10 cellular contexts compared by ENCODE assay signal in the genomic region with DNA sequence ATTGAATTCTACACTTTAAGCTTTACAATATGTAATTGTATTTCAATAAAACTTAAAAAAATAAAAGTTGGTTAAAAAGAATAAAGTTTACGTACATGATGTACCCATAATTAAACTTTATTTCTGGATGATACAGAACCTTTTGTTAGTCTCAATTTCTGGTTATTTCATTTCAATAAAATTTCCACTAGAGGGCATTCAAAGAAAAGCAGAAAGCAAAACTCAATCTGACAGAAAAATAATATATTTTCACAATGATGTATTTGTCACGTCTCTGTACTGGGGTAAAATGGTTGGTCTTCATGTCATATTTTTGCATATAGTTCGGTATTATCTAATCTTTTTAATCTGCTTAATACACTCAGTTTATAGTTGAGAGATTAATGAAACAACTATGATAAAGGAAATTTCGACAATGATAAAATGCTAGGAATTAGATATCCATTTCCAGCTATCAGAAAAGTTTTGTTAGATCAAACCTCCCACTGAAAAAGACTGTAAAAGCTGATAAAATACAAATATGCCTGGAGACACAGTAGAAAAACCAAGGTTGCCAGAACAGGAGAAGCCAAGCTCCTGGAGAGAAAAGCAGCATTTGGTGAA. TPM values are rescaled to one million over a fixed set of nuclear protein-coding genes. Genes with fewer than 3 reads are reported as not detected.
DNase-seq lines count a peak whose midpoint lies in the region; ATAC-seq and TF ChIP-seq lines count a peak whose summit lies in the region.
"Had no signal": no experiment of that assay in that cellular context is flagged by ENCODE, and none has a peak within 500 bp of the region (broad histone marks: within the 10 kb centered on the region; RNA-seq: fewer than 3 reads in every experiment).

No MANE protein-coding gene starts in this region.

- H3K27ac ChIP-seq in DOHH2 (ENCODE audit: low read depth, low read length) (no peak overlapping the region), KMS-11 (no peak overlapping the region), brain microvascular endothelial cell (no peak overlapping the region)

- in situ Hi-C loops in brain microvascular endothelial cell (cut with HindIII; ENCODE audit: low pct_ligation_motif_present, low sequenced_read_pairs) = no loop called here

- DNase-seq in brain microvascular endothelial cell (no peak), nephron progenitor cell (no peak), NCI-H187 (lab: John Stamatoyannopoulos, UW) (no peak), occipital lobe (lab: John Stamatoyannopoulos, UW) (no peak)
- DNase-seq: head of caudate nucleus, NCI-H446 treated with DMSO at 0.1 percent for 48 hours had no signal

- H3K4me3 Mint-ChIP-seq in nephron progenitor cell = no peak overlapping the region

- H3K36me3 Mint-ChIP-seq in nephron progenitor cell (ENCODE audit: low read depth) = no peaks in the 10 kb centered on the region

- H3K9me3 ChIP-seq in DOHH2 (ENCODE audit: control insufficient read depth, insufficient read depth, low read length) = no peaks in the 10 kb centered on the region

- H3K27ac Mint-ChIP-seq in nephron progenitor cell = no peak overlapping the region

- H3K4me1 Mint-ChIP-seq in nephron progenitor cell = no peaks in the 10 kb centered on the region

- H2AFZ ChIP-seq in KMS-11 (ENCODE audit: low read depth) = no peak overlapping the region; the same call in 1 of the 2 replicates

- no peak overlapping the region for H3K4me3 ChIP-seq in DOHH2 (ENCODE audit: low read length)
- no peak overlapping the region for H3K4me3 ChIP-seq in KMS-11 (IDR thresholded peaks at IDR 0.05; ENCODE audit: insufficient read depth, low read depth, low read length)
- H3K4me3 ChIP-seq in brain microvascular endothelial cell (ENCODE audit: low read depth, low read length) = no peak overlapping the region

- H3F3A ChIP-seq in DOHH2 (ENCODE audit: control insufficient read depth, insufficient read depth) = no peaks in the 10 kb centered on the region

- H3K9me2 ChIP-seq in DOHH2 (replicated peaks; ENCODE audit: control insufficient read depth, low read length) = no peaks in the 10 kb centered on the region

- H3K9ac ChIP-seq in KMS-11 = no peak overlapping the region

- no peaks in the 10 kb centered on the region for H3K36me3 ChIP-seq in DOHH2 (ENCODE audit: control insufficient read depth, low read length)
- H3K36me3 ChIP-seq in KMS-11 (ENCODE audit: insufficient read depth) = no peaks in the 10 kb centered on the region
- H3K36me3 ChIP-seq in brain microvascular endothelial cell (replicated peaks) = no peaks in the 10 kb centered on the region

- H3K4me1 ChIP-seq in DOHH2 (ENCODE audit: control insufficient read depth, low read length) = no peaks in the 10 kb centered on the region
- H3K4me1 ChIP-seq in KMS-11 (ENCODE audit: low read depth, poor library complexity, severe bottlenecking) = no peaks in the 10 kb centered on the region

- TF ChIP-seq CTCF in DOHH2 (IDR thresholded peaks at IDR 0.05; ENCODE audit: low read depth, low read length, poor library complexity, severe bottlenecking) (peak; percentile 47), KMS-11 (conservative IDR thresholded peaks at IDR 0.05; ENCODE audit: low read depth, low read length) (peak; percentile 73), brain microvascular endothelial cell (IDR thresholded peaks at IDR 0.05; ENCODE audit: low read depth, low read length, missing control alignments) (peak; percentile 26), nephron progenitor cell (IDR thresholded peaks at IDR 0.05) (peak; percentile 37)

- H3K79me2 ChIP-seq in DOHH2 (ENCODE audit: control insufficient read depth, low read length) (no peaks in the 10 kb centered on the region), KMS-11 (ENCODE audit: insufficient read depth, low read depth) (no peaks in the 10 kb centered on the region)

- no peaks in the 10 kb centered on the region for H3K27me3 ChIP-seq in DOHH2 (ENCODE audit: control insufficient read depth, low read length)
- no peaks in the 10 kb centered on the region for H3K27me3 ChIP-seq in KMS-11 (ENCODE audit: insufficient read depth, low read depth)
- H3K27me3 ChIP-seq in brain microvascular endothelial cell (replicated peaks) = no peaks in the 10 kb centered on the region

- ATAC-seq in HG03097 (IDR thresholded peaks at IDR 0.05; ENCODE audit: low FRiP score, unreplicated experiment) = no peak
- ATAC-seq in GM21619 (IDR thresholded peaks at IDR 0.05; ENCODE audit: unreplicated experiment) = no peak

- H3K9me3 Mint-ChIP-seq in nephron progenitor cell = no peaks in the 10 kb centered on the region

- no peaks in the 10 kb centered on the region for H4K20me1 ChIP-seq in DOHH2 (ENCODE audit: control insufficient read depth, insufficient read depth, low read depth, low read length)
- no peaks in the 10 kb centered on the region for H4K20me1 ChIP-seq in KMS-11 (ENCODE audit: insufficient read depth)

- no peak overlapping the region for H3K4me2 ChIP-seq in DOHH2 (ENCODE audit: low read length)
- H3K4me2 ChIP-seq in KMS-11 = no peak overlapping the region

- H3K27me3 Mint-ChIP-seq in nephron progenitor cell (ENCODE audit: low read depth, poor library complexity) = no peaks in the 10 kb centered on the region

RNA-seq across cellular contexts. Expression of a gene that starts 27.4 kb away (rescaled TPM):
- total RNA-seq in occipital lobe = not detected
